Comparison of ENCODE assay signal across 26 cellular contexts in genomic region chr3:55532806-55533205, GRCh38. TPM values are rescaled to one million over a fixed set of nuclear protein-coding genes. Genes with fewer than 3 reads are reported as not detected.
"Had no signal": no experiment of that assay in that cellular context is flagged by ENCODE, and none has a peak within 500 bp of the region (broad histone marks: within the 10 kb centered on the region; RNA-seq: fewer than 3 reads in every experiment).

No MANE protein-coding gene starts in this region.

- H3K4me3 ChIP-seq: gastrocnemius medialis, lung, right lobe of liver, thoracic aorta, tibial nerve, upper lobe of right lung, uterus had no signal

- FAIRE-seq: colon, kidney had no signal

- H3K27ac ChIP-seq: epithelial cell of prostate, gastrocnemius medialis, parathyroid adenoma, right lobe of liver, thoracic aorta, tibial nerve, upper lobe of right lung, uterus had no signal

- H3K9me3 Mint-ChIP-seq: dendritic cell treated with granulocyte-macrophage colony-stimulating factor and Interleukin-4, amounts not matched to agents 40 ng/mL and 50 ng/mL, for 4 days; endodermal cell; memory B cell; naive thymus-derived CD8-positive, alpha-beta T cell; nephron progenitor cell had no signal

- H3K4me3 Mint-ChIP-seq: dendritic cell treated with granulocyte-macrophage colony-stimulating factor and Interleukin-4, amounts not matched to agents 40 ng/mL and 50 ng/mL, for 4 days; endodermal cell; memory B cell; naive thymus-derived CD8-positive, alpha-beta T cell; nephron progenitor cell; stimulated activated effector memory CD8-positive, alpha-beta T cell treated with anti-CD3 and anti-CD28 coated beads, Interleukin-12 subunit alpha, Interleukin-12 subunit beta, amount 100 ng/mL, for 72 hours had no signal

- H3K27ac Mint-ChIP-seq: dendritic cell treated with granulocyte-macrophage colony-stimulating factor and Interleukin-4, amounts not matched to agents 40 ng/mL and 50 ng/mL, for 4 days; endodermal cell; memory B cell; naive thymus-derived CD8-positive, alpha-beta T cell; progenitor cell of endocrine pancreas; stimulated activated effector memory CD8-positive, alpha-beta T cell treated with anti-CD3 and anti-CD28 coated beads, Interleukin-12 subunit alpha, Interleukin-12 subunit beta, amount 100 ng/mL, for 72 hours had no signal

- H3K79me2 ChIP-seq: parathyroid adenoma had no signal

- H3K36me3 Mint-ChIP-seq: memory B cell; naive thymus-derived CD8-positive, alpha-beta T cell; stimulated activated effector memory CD8-positive, alpha-beta T cell treated with anti-CD3 and anti-CD28 coated beads, Interleukin-12 subunit alpha, Interleukin-12 subunit beta, amount 100 ng/mL, for 72 hours had no signal

- DNase-seq: cerebellar nuclear complex; effector CD8-positive, alpha-beta T cell; endodermal cell; foreskin fibroblast; gastrocnemius medialis; head of caudate nucleus; kidney; midbrain; naive thymus-derived CD8-positive, alpha-beta T cell; nephron progenitor cell; right lobe of liver; stimulated activated CD4-positive, alpha-beta T cell treated with anti-CD3 and anti-CD28 coated beads, Interleukin-2, amount 100 ng/mL, for 24 hours; stimulated activated CD4-positive, alpha-beta T cell treated with anti-CD3 and anti-CD28 coated beads, Interleukin-4, amount 100 ng/mL, for 24 hours; stimulated activated naive CD4-positive, alpha-beta T cell treated with Interleukin-2 at 50 U/mL for 16 hours; upper lobe of right lung; uterus had no signal

- H2AFZ ChIP-seq: parathyroid adenoma had no signal

- H3K27me3 Mint-ChIP-seq: memory B cell; naive thymus-derived CD8-positive, alpha-beta T cell; progenitor cell of endocrine pancreas had no signal

- H3K36me3 ChIP-seq: gastrocnemius medialis, right lobe of liver, thoracic aorta, tibial nerve, upper lobe of right lung, uterus had no signal

- H3K4me1 Mint-ChIP-seq: memory B cell; naive thymus-derived CD8-positive, alpha-beta T cell; stimulated activated effector memory CD8-positive, alpha-beta T cell treated with anti-CD3 and anti-CD28 coated beads, Interleukin-12 subunit alpha, Interleukin-12 subunit beta, amount 100 ng/mL, for 72 hours had no signal

- H3K9ac ChIP-seq: parathyroid adenoma had no signal

- H3K9me3 ChIP-seq: gastrocnemius medialis, right lobe of liver, thoracic aorta, tibial nerve, upper lobe of right lung, uterus had no signal

- H3K4me1 ChIP-seq: gastrocnemius medialis, parathyroid adenoma, tibial nerve, upper lobe of right lung, uterus had no signal

- H3K27me3 ChIP-seq: gastrocnemius medialis, right lobe of liver, tibial nerve, upper lobe of right lung, uterus had no signal

RNA-seq across cellular contexts. Expression of gene WNT5A, which starts 45.7 kb away (rescaled TPM):
- total RNA-seq: naive thymus-derived CD8-positive, alpha-beta T cell had no signal
- polyA plus RNA-seq: naive thymus-derived CD8-positive, alpha-beta T cell had no signal
